Comparison of ENCODE assay signal across 1 cellular context in the genomic region with DNA sequence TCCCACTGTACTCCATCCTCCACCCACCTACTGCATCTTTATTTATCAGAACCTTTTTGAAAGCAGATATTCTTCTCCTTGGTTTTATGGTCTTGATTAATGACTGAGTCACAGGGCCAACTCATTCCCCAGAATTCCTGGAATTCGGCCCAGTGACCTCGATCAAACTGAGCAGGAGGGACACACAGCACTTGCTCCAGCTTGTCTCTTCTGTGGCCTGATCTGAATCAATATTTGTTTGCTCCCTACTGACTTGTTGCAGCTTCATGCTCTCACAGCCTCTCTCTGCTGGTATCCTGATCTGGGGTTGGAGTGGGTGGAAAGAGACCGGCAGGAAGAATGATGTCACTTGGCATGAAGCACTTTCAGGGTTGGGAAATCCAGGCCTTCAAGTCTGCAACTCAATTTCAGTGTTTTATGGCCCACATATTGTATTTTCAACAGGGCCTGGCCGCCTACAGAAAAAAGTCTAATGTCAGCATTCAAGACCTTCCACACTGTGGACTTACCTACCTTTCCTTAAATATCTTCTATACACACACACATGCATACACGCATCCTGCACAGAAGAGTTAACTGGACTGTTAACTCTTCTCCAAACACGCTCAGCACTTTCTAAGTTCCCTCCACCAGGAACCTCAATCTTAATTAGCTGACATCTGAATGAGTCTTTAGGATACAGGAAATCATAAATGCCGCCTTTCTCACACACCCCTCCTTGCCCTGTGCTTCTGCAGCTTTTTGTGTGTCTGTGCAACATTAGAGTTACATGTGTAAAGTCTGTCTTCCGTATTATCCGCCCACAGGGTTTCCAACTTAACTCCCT.
TF ChIP-seq lines count a peak whose summit lies in the region.

No MANE protein-coding gene starts in this region.

TF ChIP-seq in HepG2, 621 proteins besides CTCF, POLR2A, EP300 and RAD21 (continued from another document):
- TF ChIP-seq, protein P1, sequence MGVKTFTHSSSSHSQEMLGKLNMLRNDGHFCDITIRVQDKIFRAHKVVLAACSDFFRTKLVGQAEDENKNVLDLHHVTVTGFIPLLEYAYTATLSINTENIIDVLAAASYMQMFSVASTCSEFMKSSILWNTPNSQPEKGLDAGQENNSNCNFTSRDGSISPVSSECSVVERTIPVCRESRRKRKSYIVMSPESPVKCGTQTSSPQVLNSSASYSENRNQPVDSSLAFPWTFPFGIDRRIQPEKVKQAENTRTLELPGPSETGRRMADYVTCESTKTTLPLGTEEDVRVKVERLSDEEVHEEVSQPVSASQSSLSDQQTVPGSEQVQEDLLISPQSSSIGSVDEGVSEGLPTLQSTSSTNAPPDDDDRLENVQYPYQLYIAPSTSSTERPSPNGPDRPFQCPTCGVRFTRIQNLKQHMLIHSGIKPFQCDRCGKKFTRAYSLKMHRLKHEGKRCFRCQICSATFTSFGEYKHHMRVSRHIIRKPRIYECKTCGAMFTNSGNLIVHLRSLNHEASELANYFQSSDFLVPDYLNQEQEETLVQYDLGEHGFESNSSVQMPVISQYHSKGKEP (CRISPR knock-in tag; IDR thresholded peaks at IDR 0.05) = no peak
- no peak for TF ChIP-seq PAF1 (CRISPR knock-in tag; IDR thresholded peaks at IDR 0.05)
- TF ChIP-seq REXO4 (CRISPR knock-in tag; IDR thresholded peaks at IDR 0.05; ENCODE audit: borderline replicate concordance) = no peak
- peak; percentile 71 for TF ChIP-seq PITX1 (CRISPR knock-in tag; IDR thresholded peaks at IDR 0.05)
- TF ChIP-seq ETV6 (CRISPR knock-in tag; conservative IDR thresholded peaks at IDR 0.05) = no peak
- peak; percentile 61; the same call in 1 of the 2 replicates for TF ChIP-seq AHR (CRISPR knock-in tag; IDR thresholded peaks at IDR 0.05)
- TF ChIP-seq ZNF598 (CRISPR knock-in tag; IDR thresholded peaks at IDR 0.05; ENCODE audit: borderline replicate concordance) = no peak
- TF ChIP-seq ZBTB1 (CRISPR knock-in tag; IDR thresholded peaks at IDR 0.05; ENCODE audit: borderline replicate concordance) = no peak
- TF ChIP-seq, protein P2, sequence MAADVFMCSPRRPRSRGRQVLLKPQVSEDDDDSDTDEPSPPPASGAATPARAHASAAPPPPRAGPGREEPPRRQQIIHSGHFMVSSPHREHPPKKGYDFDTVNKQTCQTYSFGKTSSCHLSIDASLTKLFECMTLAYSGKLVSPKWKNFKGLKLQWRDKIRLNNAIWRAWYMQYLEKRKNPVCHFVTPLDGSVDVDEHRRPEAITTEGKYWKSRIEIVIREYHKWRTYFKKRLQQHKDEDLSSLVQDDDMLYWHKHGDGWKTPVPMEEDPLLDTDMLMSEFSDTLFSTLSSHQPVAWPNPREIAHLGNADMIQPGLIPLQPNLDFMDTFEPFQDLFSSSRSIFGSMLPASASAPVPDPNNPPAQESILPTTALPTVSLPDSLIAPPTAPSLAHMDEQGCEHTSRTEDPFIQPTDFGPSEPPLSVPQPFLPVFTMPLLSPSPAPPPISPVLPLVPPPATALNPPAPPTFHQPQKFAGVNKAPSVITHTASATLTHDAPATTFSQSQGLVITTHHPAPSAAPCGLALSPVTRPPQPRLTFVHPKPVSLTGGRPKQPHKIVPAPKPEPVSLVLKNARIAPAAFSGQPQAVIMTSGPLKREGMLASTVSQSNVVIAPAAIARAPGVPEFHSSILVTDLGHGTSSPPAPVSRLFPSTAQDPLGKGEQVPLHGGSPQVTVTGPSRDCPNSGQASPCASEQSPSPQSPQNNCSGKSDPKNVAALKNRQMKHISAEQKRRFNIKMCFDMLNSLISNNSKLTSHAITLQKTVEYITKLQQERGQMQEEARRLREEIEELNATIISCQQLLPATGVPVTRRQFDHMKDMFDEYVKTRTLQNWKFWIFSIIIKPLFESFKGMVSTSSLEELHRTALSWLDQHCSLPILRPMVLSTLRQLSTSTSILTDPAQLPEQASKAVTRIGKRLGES (CRISPR knock-in tag; IDR thresholded peaks at IDR 0.05; ENCODE audit: borderline replicate concordance) = no peak
- TF ChIP-seq, protein P3, sequence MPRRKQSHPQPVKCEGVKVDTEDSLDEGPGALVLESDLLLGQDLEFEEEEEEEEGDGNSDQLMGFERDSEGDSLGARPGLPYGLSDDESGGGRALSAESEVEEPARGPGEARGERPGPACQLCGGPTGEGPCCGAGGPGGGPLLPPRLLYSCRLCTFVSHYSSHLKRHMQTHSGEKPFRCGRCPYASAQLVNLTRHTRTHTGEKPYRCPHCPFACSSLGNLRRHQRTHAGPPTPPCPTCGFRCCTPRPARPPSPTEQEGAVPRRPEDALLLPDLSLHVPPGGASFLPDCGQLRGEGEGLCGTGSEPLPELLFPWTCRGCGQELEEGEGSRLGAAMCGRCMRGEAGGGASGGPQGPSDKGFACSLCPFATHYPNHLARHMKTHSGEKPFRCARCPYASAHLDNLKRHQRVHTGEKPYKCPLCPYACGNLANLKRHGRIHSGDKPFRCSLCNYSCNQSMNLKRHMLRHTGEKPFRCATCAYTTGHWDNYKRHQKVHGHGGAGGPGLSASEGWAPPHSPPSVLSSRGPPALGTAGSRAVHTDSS (CRISPR knock-in tag; conservative IDR thresholded peaks at IDR 0.05) = no peak
- no peak for TF ChIP-seq ZNF3 (CRISPR knock-in tag; IDR thresholded peaks at IDR 0.05)
- TF ChIP-seq NONO (IDR thresholded peaks at IDR 0.05) = no peak
- peak; percentile 79 for TF ChIP-seq NONO (CRISPR knock-in tag; conservative IDR thresholded peaks at IDR 0.05)
- TF ChIP-seq, protein P4, sequence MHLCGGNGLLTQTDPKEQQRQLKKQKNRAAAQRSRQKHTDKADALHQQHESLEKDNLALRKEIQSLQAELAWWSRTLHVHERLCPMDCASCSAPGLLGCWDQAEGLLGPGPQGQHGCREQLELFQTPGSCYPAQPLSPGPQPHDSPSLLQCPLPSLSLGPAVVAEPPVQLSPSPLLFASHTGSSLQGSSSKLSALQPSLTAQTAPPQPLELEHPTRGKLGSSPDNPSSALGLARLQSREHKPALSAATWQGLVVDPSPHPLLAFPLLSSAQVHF (CRISPR knock-in tag; IDR thresholded peaks at IDR 0.05) = no peak
- TF ChIP-seq, protein P5, sequence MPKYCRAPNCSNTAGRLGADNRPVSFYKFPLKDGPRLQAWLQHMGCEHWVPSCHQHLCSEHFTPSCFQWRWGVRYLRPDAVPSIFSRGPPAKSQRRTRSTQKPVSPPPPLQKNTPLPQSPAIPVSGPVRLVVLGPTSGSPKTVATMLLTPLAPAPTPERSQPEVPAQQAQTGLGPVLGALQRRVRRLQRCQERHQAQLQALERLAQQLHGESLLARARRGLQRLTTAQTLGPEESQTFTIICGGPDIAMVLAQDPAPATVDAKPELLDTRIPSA (CRISPR knock-in tag; IDR thresholded peaks at IDR 0.05; ENCODE audit: borderline replicate concordance) = no peak
- no peak for TF ChIP-seq ZNF879 (CRISPR knock-in tag; IDR thresholded peaks at IDR 0.05)
- no peak for TF ChIP-seq ZNF333 (CRISPR knock-in tag; IDR thresholded peaks at IDR 0.05; ENCODE audit: borderline replicate concordance)
- no peak for TF ChIP-seq ZNF136 (CRISPR knock-in tag; IDR thresholded peaks at IDR 0.05; ENCODE audit: low read depth)
- no peak for TF ChIP-seq POLR2AphosphoS2 (IDR thresholded peaks at IDR 0.05; ENCODE audit: low read depth, low read length)
- no peak for TF ChIP-seq ZFAT (CRISPR knock-in tag; conservative IDR thresholded peaks at IDR 0.05)
- 0 out of 2 replicates have a peak, but pooled peaks have one; percentile 46 for TF ChIP-seq KDM1A (CRISPR knock-in tag; IDR thresholded peaks at IDR 0.05)
- TF ChIP-seq PHF20 (CRISPR knock-in tag; IDR thresholded peaks at IDR 0.05) = no peak
- no peak for TF ChIP-seq NFATC3 (CRISPR knock-in tag; IDR thresholded peaks at IDR 0.05)
- TF ChIP-seq ZNF143 (CRISPR knock-in tag; IDR thresholded peaks at IDR 0.05) = peak; percentile 69
- TF ChIP-seq, protein P6, sequence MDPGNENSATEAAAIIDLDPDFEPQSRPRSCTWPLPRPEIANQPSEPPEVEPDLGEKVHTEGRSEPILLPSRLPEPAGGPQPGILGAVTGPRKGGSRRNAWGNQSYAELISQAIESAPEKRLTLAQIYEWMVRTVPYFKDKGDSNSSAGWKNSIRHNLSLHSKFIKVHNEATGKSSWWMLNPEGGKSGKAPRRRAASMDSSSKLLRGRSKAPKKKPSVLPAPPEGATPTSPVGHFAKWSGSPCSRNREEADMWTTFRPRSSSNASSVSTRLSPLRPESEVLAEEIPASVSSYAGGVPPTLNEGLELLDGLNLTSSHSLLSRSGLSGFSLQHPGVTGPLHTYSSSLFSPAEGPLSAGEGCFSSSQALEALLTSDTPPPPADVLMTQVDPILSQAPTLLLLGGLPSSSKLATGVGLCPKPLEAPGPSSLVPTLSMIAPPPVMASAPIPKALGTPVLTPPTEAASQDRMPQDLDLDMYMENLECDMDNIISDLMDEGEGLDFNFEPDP (CRISPR knock-in tag; conservative IDR thresholded peaks at IDR 0.05) = no peak
